ENCODE assay signal across 20 cellular contexts in the genomic region with DNA sequence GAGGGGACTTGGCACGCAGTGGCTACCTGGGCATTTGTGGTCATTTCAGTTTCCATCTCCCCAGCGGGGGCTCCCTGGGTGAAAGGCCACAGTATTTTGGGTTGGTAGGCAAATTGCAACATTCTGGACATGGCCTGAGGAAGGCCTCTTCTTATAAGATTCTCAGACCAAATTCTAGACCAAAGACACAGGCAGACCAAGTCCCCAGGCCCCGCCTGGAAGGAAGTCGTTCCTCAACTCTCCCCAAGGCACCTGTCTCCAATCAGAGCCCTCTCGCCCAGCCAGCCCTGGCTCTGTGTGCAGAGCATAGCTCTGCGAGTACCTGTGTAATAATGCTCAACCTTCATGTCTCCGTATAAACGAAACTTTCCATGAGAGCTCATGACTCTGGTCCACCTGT. TPM values are rescaled to one million over a fixed set of nuclear protein-coding genes. Genes with fewer than 3 reads are reported as not detected.
A peak's percentile ranks its signal among the peaks of the same experiment; 100 is the strongest.
DNase-seq lines count a peak whose midpoint lies in the region; ATAC-seq, FAIRE-seq and TF ChIP-seq lines count a peak whose summit lies in the region.
"Had no signal": no experiment of that assay in that cellular context is flagged by ENCODE, and none has a peak within 500 bp of the region (broad histone marks: within the 10 kb centered on the region; RNA-seq: fewer than 3 reads in every experiment).

No MANE protein-coding gene starts in this region.

- POLR2A ChIA-PET in CD4-positive, alpha-beta memory T cell (lab: Charles Lee; ENCODE audit: partially characterized antibody) = no interaction called here

- H3K4me3 ChIP-seq in CD4-positive, alpha-beta memory T cell (ENCODE audit: low read length in 2 of 2) = no peak overlapping the region
- H3K4me3 ChIP-seq in small intestine (ENCODE audit: low read depth in 1 of 2, low read length in 2 of 2) = no peak overlapping the region
- H3K4me3 ChIP-seq: A549 had no signal

- no peaks in the 10 kb centered on the region for H3K27me3 Mint-ChIP-seq in activated naive CD4-positive, alpha-beta T cell treated with anti-CD3 and anti-CD28 coated beads, Interleukin-2, amount 10 ng/mL, durations not matched to agents 7 days and 5 days
- H3K27me3 Mint-ChIP-seq in CD4-positive, alpha-beta memory T cell = no peaks in the 10 kb centered on the region
- peaks cover 3% of the 10 kb centered on the region for H3K27me3 Mint-ChIP-seq in brain

- 38 to 76% (median 61%) methylated on average over 8 of the region's 8 CpGs for WGBS in small intestine, 3 donors

- H3K27me3 ChIP-seq in CD4-positive, alpha-beta memory T cell (ENCODE audit: insufficient read depth, low read length) = no peaks in the 10 kb centered on the region
- H3K27me3 ChIP-seq in small intestine (ENCODE audit: control insufficient read depth in 2 of 2, insufficient read depth in 2 of 2, low read length in 2 of 2) = no peaks in the 10 kb centered on the region

- H3K4me3 Mint-ChIP-seq in activated naive CD4-positive, alpha-beta T cell treated with anti-CD3 and anti-CD28 coated beads, Interleukin-2, amount 10 ng/mL, durations not matched to agents 7 days and 5 days = no peak overlapping the region
- no peak overlapping the region for H3K4me3 Mint-ChIP-seq in CD4-positive, alpha-beta memory T cell
- no peak overlapping the region for H3K4me3 Mint-ChIP-seq in brain

- CTCF ChIA-PET in activated naive CD4-positive, alpha-beta T cell treated with anti-CD3 and anti-CD28 coated beads, Interleukin-2, amount 10 ng/mL, durations not matched to agents 7 days and 5 days (lab: Charles Lee) = interaction anchor here (1.1 kb wide), 1 partner anchor 20 kb away, joined by 3 read pairs; no protein-coding TSS in a partner anchor
- CTCF ChIA-PET in CD4-positive, alpha-beta memory T cell (lab: Charles Lee; ENCODE audit: partially characterized antibody) = interaction anchor here (1.7 kb wide), 1 partner anchor 22 kb away, joined by 4 read pairs; no protein-coding TSS in a partner anchor

- H3K9me3 ChIP-seq in CD4-positive, alpha-beta memory T cell (ENCODE audit: control insufficient read depth in 1 of 2, low read length in 2 of 2) = no peaks in the 10 kb centered on the region
- H3K9me3 ChIP-seq in small intestine (ENCODE audit: control insufficient read depth, low read depth) = no peaks in the 10 kb centered on the region
- H3K9me3 ChIP-seq: A549 had no signal

- intact Hi-C loops in CD4-positive, alpha-beta memory T cell (cut with micrococcal nuclease) = no loop called here

- no peaks in the 10 kb centered on the region for H3K9me3 Mint-ChIP-seq in activated naive CD4-positive, alpha-beta T cell treated with anti-CD3 and anti-CD28 coated beads, Interleukin-2, amount 50 U/mL, for 72 hours
- no peaks in the 10 kb centered on the region for H3K9me3 Mint-ChIP-seq in activated naive CD4-positive, alpha-beta T cell treated with anti-CD3 and anti-CD28 coated beads, Interleukin-2, amount 10 ng/mL, durations not matched to agents 7 days and 5 days
- H3K9me3 Mint-ChIP-seq in CD4-positive, alpha-beta memory T cell = no peaks in the 10 kb centered on the region
- H3K9me3 Mint-ChIP-seq in brain = no peaks in the 10 kb centered on the region

- peaks cover 41% of the 10 kb centered on the region for H3K36me3 ChIP-seq in CD4-positive, alpha-beta memory T cell (ENCODE audit: insufficient read depth, low read length)
- peaks cover 8 to 46% of the 10 kb centered on the region in 2 donors for H3K36me3 ChIP-seq in small intestine (ENCODE audit: control insufficient read depth in 2 of 2, insufficient read depth in 2 of 2, low read length in 2 of 2)

- H3K36me3 Mint-ChIP-seq in activated naive CD4-positive, alpha-beta T cell treated with anti-CD3 and anti-CD28 coated beads, Interleukin-2, amount 50 U/mL, for 72 hours = peaks cover 0 to 9% of the 10 kb centered on the region in 2 donors
- peaks cover 18% of the 10 kb centered on the region for H3K36me3 Mint-ChIP-seq in activated naive CD4-positive, alpha-beta T cell treated with anti-CD3 and anti-CD28 coated beads, Interleukin-2, amount 10 ng/mL, durations not matched to agents 7 days and 5 days
- peaks cover 34 to 73% of the 10 kb centered on the region in 2 donors for H3K36me3 Mint-ChIP-seq in CD4-positive, alpha-beta memory T cell
- H3K36me3 Mint-ChIP-seq in brain = peaks cover 11% of the 10 kb centered on the region

- no peak for DNase-seq in activated naive CD4-positive, alpha-beta T cell treated with anti-CD3 and anti-CD28 coated beads, Interleukin-2, amount 50 U/mL, for 72 hours (ENCODE audit: low spot score in 2 of 2)
- no peak for DNase-seq in activated naive CD4-positive, alpha-beta T cell treated with anti-CD3 and anti-CD28 coated beads, Interleukin-2, amount 10 ng/mL, durations not matched to agents 7 days and 5 days
- DNase-seq in CD4-positive, alpha-beta memory T cell = no peak
- peak; percentile 20 for DNase-seq in small intestine
- DNase-seq in G401 (ENCODE audit: low spot score) = no peak
- DNase-seq: C1 segment of cervical spinal cord, COR-L47, DMS153, KBM-7, NCI-H1092, NCI-H146, NCI-H2081 treated with DMSO at 0.1 percent for 48 hours, NCI-H524, SHP77 treated with DMSO at 0.1 percent for 48 hours had no signal

- no peak for ATAC-seq in activated naive CD4-positive, alpha-beta T cell treated with anti-CD3 and anti-CD28 coated beads, Interleukin-2, amount 50 U/mL, for 72 hours
- ATAC-seq in HG02642 (IDR thresholded peaks at IDR 0.05; ENCODE audit: poor library complexity, unreplicated experiment) (no peak), GM21717 (IDR thresholded peaks at IDR 0.05; ENCODE audit: unreplicated experiment) (no peak)
- ATAC-seq: A549 had no signal

- no peak for FAIRE-seq in small intestine (lab: Jason Lieb, UNC)
- FAIRE-seq: A549, H54, RCC 7860 had no signal

- H3K4me1 Mint-ChIP-seq in activated naive CD4-positive, alpha-beta T cell treated with anti-CD3 and anti-CD28 coated beads, Interleukin-2, amount 10 ng/mL, durations not matched to agents 7 days and 5 days = no peaks in the 10 kb centered on the region
- peaks cover 0 to 2% (median 0%) of the 10 kb centered on the region in 4 donors for H3K4me1 Mint-ChIP-seq in CD4-positive, alpha-beta memory T cell
- peaks cover 7% of the 10 kb centered on the region for H3K4me1 Mint-ChIP-seq in brain

- TF ChIP-seq CTCF in brain (conservative IDR thresholded peaks at IDR 0.05) = no peak

- no peak overlapping the region for H3K27ac ChIP-seq in CD4-positive, alpha-beta memory T cell (ENCODE audit: low read depth, low read length)
- H3K27ac ChIP-seq in small intestine (ENCODE audit: low read depth in 1 of 2, low read length in 1 of 2) = peak overlapping the region in 1 of 2 donors; percentile 32

- H3K4me1 ChIP-seq in CD4-positive, alpha-beta memory T cell (ENCODE audit: insufficient read depth, low read length) = no peaks in the 10 kb centered on the region
- no peaks in the 10 kb centered on the region for H3K4me1 ChIP-seq in small intestine (ENCODE audit: control insufficient read depth in 2 of 2, insufficient read depth in 1 of 2, low read depth in 1 of 2, low read length in 1 of 2)

- in situ Hi-C loops in G401 (cut with HindIII; ENCODE audit: low sequenced_read_pairs) = no loop called here

- H3K27ac Mint-ChIP-seq in activated naive CD4-positive, alpha-beta T cell treated with anti-CD3 and anti-CD28 coated beads, Interleukin-2, amount 50 U/mL, for 72 hours = peak overlapping the region; percentile 56 to 83
- no peak overlapping the region for H3K27ac Mint-ChIP-seq in activated naive CD4-positive, alpha-beta T cell treated with anti-CD3 and anti-CD28 coated beads, Interleukin-2, amount 10 ng/mL, durations not matched to agents 7 days and 5 days
- H3K27ac Mint-ChIP-seq in CD4-positive, alpha-beta memory T cell = peak overlapping the region in 4 of 7 donors; percentile 10 to 70 (median 43)
- H3K27ac Mint-ChIP-seq in brain = peak overlapping the region in 4 of 5 experiments; percentile 9 to 74 (median 33)

RNA-seq across cellular contexts. Expression of a gene that starts 53.1 kb away (rescaled TPM):
- not detected for total RNA-seq in activated naive CD4-positive, alpha-beta T cell treated with anti-CD3 and anti-CD28 coated beads, Interleukin-2, amount 50 U/mL, for 72 hours
- not detected for total RNA-seq in CD4-positive, alpha-beta memory T cell
- polyA plus RNA-seq in CD4-positive, alpha-beta memory T cell = not detected
- polyA plus RNA-seq in brain (ENCODE audit: insufficient read depth, low read depth, low replicate concordance) (0.54 TPM), small intestine (1 to 10 TPM in 1 of 3 donors, under 1 TPM in 1, not detected in 1; 0.27 to 1.4 TPM)
- 1.1 and 1.4 TPM in 2 replicates for total RNA-seq in G401 (2014; rRNA removed; shearing (Covaris generic))
